Comparison of ENCODE assay signal across 8 cellular contexts in genomic region chr17:44522883-44523671, GRCh38. TPM values are rescaled to one million over a fixed set of nuclear protein-coding genes. Genes with fewer than 3 reads are reported as not detected.
DNase-seq lines count a peak whose midpoint lies in the region; ATAC-seq and TF ChIP-seq lines count a peak whose summit lies in the region.

No MANE protein-coding gene starts in this region.

- intact Hi-C loops in mucosa of descending colon (cut with DNase I, micrococcal nuclease) (no loop called here), thyroid gland (cut with DNase I) (no loop called here)

- no peaks in the 10 kb centered on the region for H3K4me1 ChIP-seq in mucosa of descending colon (ENCODE audit: low read depth)
- no peaks in the 10 kb centered on the region for H3K4me1 ChIP-seq in thyroid gland

- peak; percentile 76 for DNase-seq in GM10248 (ENCODE audit: extremely low spot score)
- peak; percentile 76 for DNase-seq in NAMALWA (ENCODE audit: low spot score)
- DNase-seq in activated CD4-positive, alpha-beta T cell treated with anti-CD3 and anti-CD28 coated beads for 1 hour: peak; percentile 23
- DNase-seq in dermis microvascular lymphatic vessel endothelial cell (ENCODE audit: low read depth in 2 of 2): peak; percentile 54 to 77
- peak; percentile 56 to 81 (median 77) for DNase-seq in mucosa of descending colon
- peak; percentile 55 to 66 for DNase-seq in thyroid gland
- no peak for DNase-seq in Ammon's horn (ENCODE audit: low spot score)

- TF ChIP-seq POLR2A in thyroid gland (IDR thresholded peaks at IDR 0.05): no peak

- CTCF ChIA-PET in GM10248 (lab: Yijun Ruan, JAX): interaction anchor here (0.6 to 3.7 kb wide), 59 partner anchors 9 to 612 kb away, joined by 3 to 72 read pairs (median 4); partner anchors contain the start of genes ACBD4, FAM171A2, GPATCH8 and GRN

- H3K9me3 ChIP-seq in mucosa of descending colon (peaks cover 7% of the 10 kb centered on the region), thyroid gland (no peaks in the 10 kb centered on the region)

- H3K4me3 ChIP-seq in mucosa of descending colon (no peak overlapping the region), thyroid gland (replicated peaks in 1 of 3) (no peak overlapping the region)

- POLR2A ChIA-PET in GM10248 (lab: Yijun Ruan, JAX): no interaction called here

- H3K27me3 ChIP-seq in thyroid gland: no peaks in the 10 kb centered on the region

- no peaks in the 10 kb centered on the region for H3K36me3 ChIP-seq in mucosa of descending colon (ENCODE audit: low read depth)
- no peaks in the 10 kb centered on the region for H3K36me3 ChIP-seq in thyroid gland

- 53 to 70% methylated on average over 11 to 14 of the region's 14 CpGs for WGBS in thyroid gland, 2 donors

- peak; percentile 71 for ATAC-seq in mucosa of descending colon
- no peak for ATAC-seq in HG03457 (IDR thresholded peaks at IDR 0.05; ENCODE audit: unreplicated experiment)

- peak; percentile 73 for TF ChIP-seq CTCF in GM10248 (IDR thresholded peaks at IDR 0.05; ENCODE audit: control extremely low read depth, extremely low read depth, low read depth, missing control alignments)
- TF ChIP-seq CTCF in mucosa of descending colon (IDR thresholded peaks at IDR 0.05): no peak
- TF ChIP-seq CTCF in thyroid gland (IDR thresholded peaks at IDR 0.05): peak in 4 of 6 experiments; percentile 27 to 54 (median 38)

- H3K27ac ChIP-seq in thyroid gland: no peak overlapping the region

RNA-seq across cellular contexts. Expression of gene GPATCH8, which starts 19.9 kb away (rescaled TPM):
- total RNA-seq in dermis microvascular lymphatic vessel endothelial cell (8.7 and 11.5 TPM in 2 replicates), mucosa of descending colon (10 to 100 TPM; 34.8 to 48.4 (median 36.3) TPM), thyroid gland (100 to 1,000 TPM in 1 of 4 donors, 10 to 100 TPM in 3; 52.7 to 106 (median 57.7) TPM)

RNA-seq across cellular contexts. Expression of gene FZD2, which starts 34.2 kb away (rescaled TPM):
- 0.39 and 0.51 TPM in 2 replicates for total RNA-seq in dermis microvascular lymphatic vessel endothelial cell
- total RNA-seq in mucosa of descending colon: 1 to 10 TPM in 2 of 3 donors, under 1 TPM in 1; 0.58 to 3.0 (median 1.5) TPM
- total RNA-seq in thyroid gland: 1 to 10 TPM; 1.8 to 7.1 (median 4.5) TPM
